In the genomic region with DNA sequence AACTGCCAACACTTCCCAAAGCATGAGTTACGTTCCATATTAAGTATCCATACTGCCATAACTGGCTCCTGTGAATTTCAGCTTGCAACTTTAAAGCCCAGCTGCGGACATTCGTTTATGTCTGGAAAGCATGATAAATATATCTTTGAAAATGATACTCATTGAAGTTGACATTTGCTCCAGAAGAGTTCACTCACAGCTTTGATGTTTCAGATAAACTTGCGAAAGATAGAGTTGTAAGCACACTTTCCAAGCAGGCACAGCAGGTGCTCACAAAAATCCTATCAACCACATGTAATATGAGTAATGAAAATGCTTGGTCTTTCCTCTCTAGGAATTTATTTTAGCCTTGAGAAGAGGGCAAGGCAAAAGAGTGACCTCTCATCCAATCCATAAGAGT, we compare ENCODE assay signal across 30 cellular contexts.
"Had no signal": no experiment of that assay in that cellular context is flagged by ENCODE, and none has a peak within 500 bp of the region (broad histone marks: within the 10 kb centered on the region; RNA-seq: fewer than 3 reads in every experiment).

No MANE protein-coding gene starts in this region.

- H3K4me3 ChIP-seq: esophagus squamous epithelium, gastrocnemius medialis, left lung, lower lobe of right lung, pancreas, prostate gland, suprapubic skin, tibial artery had no signal

- H3K27ac Mint-ChIP-seq: activated CD4-positive, alpha-beta memory T cell treated with anti-CD3 and anti-CD28 coated beads for 36 hours; activated CD4-positive, alpha-beta T cell treated with anti-CD3 and anti-CD28 coated beads, Interleukin-2, amount 10 ng/mL, durations not matched to agents 24 days and 14 days; activated T-cell treated with anti-CD3 and anti-CD28 coated beads, Interleukin-2, amount 50 U/mL, for 24 hours; dendritic cell treated with granulocyte-macrophage colony-stimulating factor and Interleukin-4, amounts not matched to agents 40 ng/mL and 50 ng/mL, for 4 days; endodermal cell; T-helper 2 cell treated with Interferon-gamma antibody and Interleukin-4, amounts not matched to agents 5 μg/mL and 100 μg/mL, for 36 hours had no signal

- H3K27me3 ChIP-seq: esophagus squamous epithelium, gastrocnemius medialis, left lung, pancreas, suprapubic skin, tibial artery had no signal

- H3K27me3 Mint-ChIP-seq: activated CD4-positive, alpha-beta memory T cell treated with anti-CD3 and anti-CD28 coated beads for 36 hours; activated CD4-positive, alpha-beta T cell treated with anti-CD3 and anti-CD28 coated beads, Interleukin-2, amount 10 ng/mL, durations not matched to agents 24 days and 14 days; activated T-cell treated with anti-CD3 and anti-CD28 coated beads, Interleukin-2, amount 50 U/mL, for 24 hours; dendritic cell treated with granulocyte-macrophage colony-stimulating factor and Interleukin-4, amounts not matched to agents 40 ng/mL and 50 ng/mL, for 4 days; naive B cell had no signal

- H3K4me1 ChIP-seq: prostate gland had no signal

- H3K9me3 ChIP-seq: esophagus squamous epithelium, gastrocnemius medialis, left lung, lower lobe of right lung, pancreas, prostate gland, suprapubic skin, tibial artery had no signal

- ATAC-seq: gastrocnemius medialis, left lung, lower lobe of right lung, pancreas had no signal

- H3K27ac ChIP-seq: esophagus squamous epithelium, left lung, lower lobe of right lung, pancreas, prostate gland, suprapubic skin, tibial artery, WERI-Rb-1 had no signal

- H3K4me3 Mint-ChIP-seq: activated CD4-positive, alpha-beta memory T cell treated with anti-CD3 and anti-CD28 coated beads for 36 hours; activated CD4-positive, alpha-beta T cell treated with anti-CD3 and anti-CD28 coated beads, Interleukin-2, amount 10 ng/mL, durations not matched to agents 24 days and 14 days; activated T-cell treated with anti-CD3 and anti-CD28 coated beads, Interleukin-2, amount 50 U/mL, for 24 hours; dendritic cell treated with granulocyte-macrophage colony-stimulating factor and Interleukin-4, amounts not matched to agents 40 ng/mL and 50 ng/mL, for 4 days; endodermal cell; neural crest cell; T-helper 2 cell treated with Interferon-gamma antibody and Interleukin-4, amounts not matched to agents 5 μg/mL and 100 μg/mL, for 36 hours had no signal

- FAIRE-seq: islet of Langerhans, pancreas had no signal

- H3K9me3 Mint-ChIP-seq: activated CD4-positive, alpha-beta memory T cell treated with anti-CD3 and anti-CD28 coated beads for 36 hours; activated CD4-positive, alpha-beta T cell treated with anti-CD3 and anti-CD28 coated beads, Interleukin-2, amount 10 ng/mL, durations not matched to agents 24 days and 14 days; activated T-cell treated with anti-CD3 and anti-CD28 coated beads, Interleukin-2, amount 50 U/mL, for 24 hours; dendritic cell treated with granulocyte-macrophage colony-stimulating factor and Interleukin-4, amounts not matched to agents 40 ng/mL and 50 ng/mL, for 4 days; endodermal cell; naive B cell; neural crest cell; T-helper 2 cell treated with Interferon-gamma antibody and Interleukin-4, amounts not matched to agents 5 μg/mL and 100 μg/mL, for 36 hours had no signal

- DNase-seq: activated CD4-positive, alpha-beta memory T cell treated with anti-CD3 and anti-CD28 coated beads for 36 hours; activated CD4-positive, alpha-beta T cell treated with anti-CD3 and anti-CD28 coated beads, Interleukin-2, amount 10 ng/mL, durations not matched to agents 24 days and 14 days; activated CD4-positive, CD25-positive, alpha-beta regulatory T cell treated with anti-CD3 and anti-CD28 coated beads, Interleukin-2, amount 50 U/mL, for 72 hours; activated CD8-positive, alpha-beta memory T cell treated with anti-CD3 and anti-CD28 coated beads, Interleukin-2, amount 50 U/mL, for 4 hours; activated gamma-delta T cell treated with Interleukin-2 at 50 U/mL for 16 hours; activated naive CD4-positive, alpha-beta T cell treated with anti-CD3 and anti-CD28 coated beads, Interleukin-2, amount 50 U/mL, for 16 hours; activated T-cell treated with anti-CD3 and anti-CD28 coated beads, Interleukin-2, amount 50 U/mL, for 24 hours; amygdala; caudate nucleus; endodermal cell; esophagus squamous epithelium; gastrocnemius medialis; glutamatergic neuron; left lung; lower lobe of right lung; naive B cell; nucleus accumbens; pancreas; stimulated activated CD4-positive, alpha-beta T cell treated with anti-CD3 and anti-CD28 coated beads, Interleukin-15, amount 100 ng/mL, for 24 hours; stimulated activated CD4-positive, alpha-beta T cell treated with anti-CD3 and anti-CD28 coated beads, Interleukin-2, amount 100 ng/mL, for 24 hours; stimulated activated naive CD4-positive, alpha-beta T cell; T-helper 1 cell; tibial artery; WERI-Rb-1 had no signal

- H3K36me3 ChIP-seq: esophagus squamous epithelium, gastrocnemius medialis, left lung, pancreas, prostate gland, suprapubic skin, tibial artery had no signal
